ENCODE assay signal across 2 cellular contexts in the genomic region with DNA sequence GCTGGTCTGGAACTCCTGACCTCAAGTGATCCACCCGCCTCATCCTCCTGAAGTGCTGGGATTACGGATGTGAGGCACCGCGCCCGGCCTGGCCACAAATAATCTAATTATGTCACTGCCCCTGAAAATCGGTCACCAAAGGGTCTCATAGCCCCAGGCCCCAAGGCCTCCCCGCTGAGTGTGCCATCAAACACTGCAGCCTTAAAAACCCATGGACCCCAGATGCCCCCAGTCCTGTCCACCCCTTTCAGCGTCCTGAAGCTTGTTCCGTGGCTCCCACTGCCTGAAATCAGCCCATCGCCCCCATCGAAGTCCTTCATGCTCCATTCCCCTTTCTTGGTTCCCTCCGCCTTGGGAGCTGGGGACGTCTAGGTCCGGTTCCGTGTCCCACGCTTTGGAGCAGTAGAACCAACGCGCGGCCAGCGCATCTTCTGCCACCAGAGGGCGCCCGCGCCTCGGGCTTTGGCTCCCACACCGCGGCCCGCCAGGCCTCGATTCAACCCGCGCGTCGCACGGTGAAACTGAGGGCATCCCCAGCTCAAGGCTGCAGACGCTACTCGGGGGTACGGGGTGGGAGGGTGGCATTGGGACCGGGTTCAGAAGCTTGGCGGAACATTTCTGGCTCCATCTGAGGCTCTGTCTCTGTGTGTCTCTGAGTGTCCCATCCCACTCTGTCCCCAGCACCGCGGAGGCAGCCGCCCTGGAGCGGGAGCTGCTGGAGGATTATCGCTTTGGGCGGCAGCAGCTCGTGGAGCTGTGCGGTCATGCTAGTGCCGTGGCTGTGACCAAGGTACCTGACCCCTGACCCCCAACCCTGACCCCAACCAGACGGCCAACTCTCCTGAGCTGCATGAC.
TF ChIP-seq lines count a peak whose summit lies in the region.

No MANE protein-coding gene starts in this region.

TF ChIP-seq in GM12891, 5 proteins besides CTCF, POLR2A, EP300 and RAD21:
- TF ChIP-seq POU2F2 (IDR thresholded peaks at IDR 0.05; ENCODE audit: low read depth, low read length) = no peak
- TF ChIP-seq TAF1 (IDR thresholded peaks at IDR 0.05; ENCODE audit: low read depth, low read length) = no peak
- TF ChIP-seq PAX5 (IDR thresholded peaks at IDR 0.05; ENCODE audit: insufficient read depth, low read length, severe bottlenecking) = no peak
- TF ChIP-seq SPI1 (IDR thresholded peaks at IDR 0.05; ENCODE audit: low read depth, low read length) = no peak
- TF ChIP-seq POLR2AphosphoS5 (IDR thresholded peaks at IDR 0.05; ENCODE audit: low read depth, low read length) = no peak
TF ChIP-seq in GM12891: peak in this region for 0.

TF ChIP-seq in GM12878, 131 proteins besides CTCF, POLR2A, EP300 and RAD21:
- TF ChIP-seq YY1 (IDR thresholded peaks at IDR 0.05; ENCODE audit: low read depth, low read length) (peak; percentile 80; the same call in 1 of the 2 replicates), CREM (IDR thresholded peaks at IDR 0.05; ENCODE audit: low read depth) (no peak), NRF1 (conservative IDR thresholded peaks at IDR 0.05; ENCODE audit: low read depth, low read length) (no peak), BCL11A (IDR thresholded peaks at IDR 0.05; ENCODE audit: low read depth, low read length) (no peak), BHLHE40 (IDR thresholded peaks at IDR 0.05; ENCODE audit: borderline replicate concordance in 1 of 2, low read depth in 2 of 2, low read length in 1 of 2) (0 out of 4 replicates have a peak, but pooled peaks of 1 of the 2 experiments have one; percentile 21), RB1 (IDR thresholded peaks at IDR 0.05; ENCODE audit: borderline replicate concordance) (peak; percentile 29; the same call in 1 of the 2 replicates), BACH1 (IDR thresholded peaks at IDR 0.05; ENCODE audit: borderline replicate concordance) (no peak), NR2F1 (conservative IDR thresholded peaks at IDR 0.05) (peak; percentile 56), LARP7 (IDR thresholded peaks at IDR 0.05) (0 out of 2 replicates have a peak, but pooled peaks have one; percentile 27), RELA (IDR thresholded peaks at IDR 0.05; ENCODE audit: borderline replicate concordance, partially characterized antibody) (peak; percentile 26), ZZZ3 (IDR thresholded peaks at IDR 0.05; ENCODE audit: control insufficient read depth, insufficient read length, low read depth) (no peak), SMC3 (IDR thresholded peaks at IDR 0.05; ENCODE audit: borderline replicate concordance, low read length) (peak; percentile 95), POU2F2 (IDR thresholded peaks at IDR 0.05; ENCODE audit: borderline replicate concordance, low read depth, low read length) (peak; percentile 31; the same call in 1 of the 3 replicates), NBN (IDR thresholded peaks at IDR 0.05) (peak; percentile 21; the same call in 1 of the 2 replicates), SMARCA5 (IDR thresholded peaks at IDR 0.05) (peak; percentile 75; the same call in 1 of the 2 replicates), RUNX3 (IDR thresholded peaks at IDR 0.05; ENCODE audit: low read length) (0 out of 2 replicates have a peak, but pooled peaks have one; percentile 22), MYB (IDR thresholded peaks at IDR 0.05; ENCODE audit: borderline replicate concordance, low read depth, low read length) (no peak), CREB1 (IDR thresholded peaks at IDR 0.05; ENCODE audit: low read depth) (peak; percentile 8; the same call in 1 of the 2 replicates), IKZF1 (conservative IDR thresholded peaks at IDR 0.05) (peak; percentile 37; the same call in 1 of the 2 replicates), KLF5 (IDR thresholded peaks at IDR 0.05; ENCODE audit: partially characterized antibody) (no peak), CBX3 (IDR thresholded peaks at IDR 0.05; ENCODE audit: borderline replicate concordance, low read depth) (no peak), ATF7 (IDR thresholded peaks at IDR 0.05; ENCODE audit: low read depth) (no peak)
- TF ChIP-seq, protein P1, sequence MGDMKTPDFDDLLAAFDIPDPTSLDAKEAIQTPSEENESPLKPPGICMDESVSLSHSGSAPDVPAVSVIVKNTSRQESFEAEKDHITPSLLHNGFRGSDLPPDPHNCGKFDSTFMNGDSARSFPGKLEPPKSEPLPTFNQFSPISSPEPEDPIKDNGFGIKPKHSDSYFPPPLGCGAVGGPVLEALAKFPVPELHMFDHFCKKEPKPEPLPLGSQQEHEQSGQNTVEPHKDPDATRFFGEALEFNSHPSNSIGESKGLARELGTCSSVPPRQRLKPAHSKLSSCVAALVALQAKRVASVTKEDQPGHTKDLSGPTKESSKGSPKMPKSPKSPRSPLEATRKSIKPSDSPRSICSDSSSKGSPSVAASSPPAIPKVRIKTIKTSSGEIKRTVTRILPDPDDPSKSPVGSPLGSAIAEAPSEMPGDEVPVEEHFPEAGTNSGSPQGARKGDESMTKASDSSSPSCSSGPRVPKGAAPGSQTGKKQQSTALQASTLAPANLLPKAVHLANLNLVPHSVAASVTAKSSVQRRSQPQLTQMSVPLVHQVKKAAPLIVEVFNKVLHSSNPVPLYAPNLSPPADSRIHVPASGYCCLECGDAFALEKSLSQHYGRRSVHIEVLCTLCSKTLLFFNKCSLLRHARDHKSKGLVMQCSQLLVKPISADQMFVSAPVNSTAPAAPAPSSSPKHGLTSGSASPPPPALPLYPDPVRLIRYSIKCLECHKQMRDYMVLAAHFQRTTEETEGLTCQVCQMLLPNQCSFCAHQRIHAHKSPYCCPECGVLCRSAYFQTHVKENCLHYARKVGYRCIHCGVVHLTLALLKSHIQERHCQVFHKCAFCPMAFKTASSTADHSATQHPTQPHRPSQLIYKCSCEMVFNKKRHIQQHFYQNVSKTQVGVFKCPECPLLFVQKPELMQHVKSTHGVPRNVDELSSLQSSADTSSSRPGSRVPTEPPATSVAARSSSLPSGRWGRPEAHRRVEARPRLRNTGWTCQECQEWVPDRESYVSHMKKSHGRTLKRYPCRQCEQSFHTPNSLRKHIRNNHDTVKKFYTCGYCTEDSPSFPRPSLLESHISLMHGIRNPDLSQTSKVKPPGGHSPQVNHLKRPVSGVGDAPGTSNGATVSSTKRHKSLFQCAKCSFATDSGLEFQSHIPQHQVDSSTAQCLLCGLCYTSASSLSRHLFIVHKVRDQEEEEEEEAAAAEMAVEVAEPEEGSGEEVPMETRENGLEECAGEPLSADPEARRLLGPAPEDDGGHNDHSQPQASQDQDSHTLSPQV (IDR thresholded peaks at IDR 0.05) = peak; percentile 62; the same call in 1 of the 2 replicates
- TF ChIP-seq, protein P2, sequence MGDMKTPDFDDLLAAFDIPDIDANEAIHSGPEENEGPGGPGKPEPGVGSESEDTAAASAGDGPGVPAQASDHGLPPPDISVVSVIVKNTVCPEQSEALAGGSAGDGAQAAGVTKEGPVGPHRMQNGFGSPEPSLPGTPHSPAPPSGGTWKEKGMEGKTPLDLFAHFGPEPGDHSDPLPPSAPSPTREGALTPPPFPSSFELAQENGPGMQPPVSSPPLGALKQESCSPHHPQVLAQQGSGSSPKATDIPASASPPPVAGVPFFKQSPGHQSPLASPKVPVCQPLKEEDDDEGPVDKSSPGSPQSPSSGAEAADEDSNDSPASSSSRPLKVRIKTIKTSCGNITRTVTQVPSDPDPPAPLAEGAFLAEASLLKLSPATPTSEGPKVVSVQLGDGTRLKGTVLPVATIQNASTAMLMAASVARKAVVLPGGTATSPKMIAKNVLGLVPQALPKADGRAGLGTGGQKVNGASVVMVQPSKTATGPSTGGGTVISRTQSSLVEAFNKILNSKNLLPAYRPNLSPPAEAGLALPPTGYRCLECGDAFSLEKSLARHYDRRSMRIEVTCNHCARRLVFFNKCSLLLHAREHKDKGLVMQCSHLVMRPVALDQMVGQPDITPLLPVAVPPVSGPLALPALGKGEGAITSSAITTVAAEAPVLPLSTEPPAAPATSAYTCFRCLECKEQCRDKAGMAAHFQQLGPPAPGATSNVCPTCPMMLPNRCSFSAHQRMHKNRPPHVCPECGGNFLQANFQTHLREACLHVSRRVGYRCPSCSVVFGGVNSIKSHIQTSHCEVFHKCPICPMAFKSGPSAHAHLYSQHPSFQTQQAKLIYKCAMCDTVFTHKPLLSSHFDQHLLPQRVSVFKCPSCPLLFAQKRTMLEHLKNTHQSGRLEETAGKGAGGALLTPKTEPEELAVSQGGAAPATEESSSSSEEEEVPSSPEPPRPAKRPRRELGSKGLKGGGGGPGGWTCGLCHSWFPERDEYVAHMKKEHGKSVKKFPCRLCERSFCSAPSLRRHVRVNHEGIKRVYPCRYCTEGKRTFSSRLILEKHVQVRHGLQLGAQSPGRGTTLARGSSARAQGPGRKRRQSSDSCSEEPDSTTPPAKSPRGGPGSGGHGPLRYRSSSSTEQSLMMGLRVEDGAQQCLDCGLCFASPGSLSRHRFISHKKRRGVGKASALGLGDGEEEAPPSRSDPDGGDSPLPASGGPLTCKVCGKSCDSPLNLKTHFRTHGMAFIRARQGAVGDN (IDR thresholded peaks at IDR 0.05) = 0 out of 2 replicates have a peak, but pooled peaks have one; percentile 14
